Comparison of ENCODE assay signal across 10 cellular contexts in the genomic region with DNA sequence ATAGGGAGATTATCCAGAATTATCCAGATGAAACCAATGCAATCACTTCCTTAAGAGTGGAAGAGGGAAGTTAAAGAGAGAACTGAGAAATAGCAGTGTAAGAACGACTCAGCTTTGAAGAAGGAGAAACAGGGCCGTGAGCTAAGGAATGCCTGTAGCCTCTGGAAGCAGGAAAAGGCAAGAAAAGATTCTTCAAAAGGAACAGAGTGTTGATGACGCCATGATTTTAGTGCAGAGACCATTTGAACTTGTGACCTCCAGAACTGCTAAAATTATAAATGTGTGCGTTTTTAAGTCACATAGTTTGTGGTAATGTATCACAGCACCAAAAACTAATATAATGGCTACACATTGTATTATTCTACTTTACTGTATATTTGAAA. TPM values are rescaled to one million over a fixed set of nuclear protein-coding genes. Genes with fewer than 3 reads are reported as not detected.
DNase-seq lines count a peak whose midpoint lies in the region; ATAC-seq and TF ChIP-seq lines count a peak whose summit lies in the region.
"Had no signal": no experiment of that assay in that cellular context is flagged by ENCODE, and none has a peak within 500 bp of the region (broad histone marks: within the 10 kb centered on the region; RNA-seq: fewer than 3 reads in every experiment).

No MANE protein-coding gene starts in this region.

- no peak for ATAC-seq in HG03439 (IDR thresholded peaks at IDR 0.05; ENCODE audit: unreplicated experiment)

- WGBS in smooth muscle cell (ENCODE audit: low lambda C conversion rate): 45% methylated on average over 4 of the region's 4 CpGs

- no peaks in the 10 kb centered on the region for H3K36me3 ChIP-seq in fibroblast of lung (ENCODE audit: control insufficient read depth, insufficient read depth, low read length)
- H3K36me3 ChIP-seq in smooth muscle cell (ENCODE audit: low read depth): no peaks in the 10 kb centered on the region

- peak overlapping the region; percentile 77 for H3K27ac ChIP-seq in fibroblast of lung (ENCODE audit: insufficient read depth, low read length)
- H3K27ac ChIP-seq in smooth muscle cell (ENCODE audit: low read depth): peak overlapping the region; percentile 57

- H3K4me3 ChIP-seq in fibroblast of lung (replicated peaks in 1 of 4; ENCODE audit: control extremely low read depth in 1 of 4, insufficient read depth in 1 of 4, low read depth in 3 of 4, low read length in 4 of 4) (no peak overlapping the region), smooth muscle cell (no peak overlapping the region)

- H4K20me1 ChIP-seq in fibroblast of lung (ENCODE audit: control insufficient read depth, extremely low read depth, insufficient read depth, low read length) (no peaks in the 10 kb centered on the region), smooth muscle cell (ENCODE audit: low read depth) (peaks cover 42% of the 10 kb centered on the region)

- DNase-seq in NOMO-1 (lab: John Stamatoyannopoulos, UW; ENCODE audit: unreplicated experiment in 2 of 2) (peak; percentile 8 to 67), NOMO-1 treated with dmso at 0.1 percent for 144 hours (lab: John Stamatoyannopoulos, UW; ENCODE audit: unreplicated experiment) (no peak), RPMI7951 (ENCODE audit: low read depth) (peak; percentile 35), fibroblast of lung (ENCODE audit: low read depth in 2 of 2) (peak; percentile 20 to 45), smooth muscle cell (lab: John Stamatoyannopoulos, UW; ENCODE audit: unreplicated experiment) (no peak), NCI-H2081 (lab: John Stamatoyannopoulos, UW) (no peak), GOT3 (lab: John Stamatoyannopoulos, UW) (no peak)
- DNase-seq: activated T-cell treated with anti-CD3 and anti-CD28 coated beads, Interleukin-2, amount 50 U/mL, for 48 hours; islet precursor cell had no signal

- peak overlapping the region; percentile 0 for H3K4me2 ChIP-seq in fibroblast of lung (ENCODE audit: extremely low read depth, insufficient read depth, low read length)
- peak overlapping the region; percentile 60 for H3K4me2 ChIP-seq in smooth muscle cell

- TF ChIP-seq CTCF in fibroblast of lung (conservative IDR thresholded peaks at IDR 0.05 in 1 of 2, IDR thresholded peaks at IDR 0.05 in 1 of 2; ENCODE audit: low read depth in 1 of 2, low read length in 2 of 2) (no peak), smooth muscle cell (IDR thresholded peaks at IDR 0.05; ENCODE audit: borderline replicate concordance, insufficient read depth, poor library complexity, severe bottlenecking) (no peak)

- H3K27me3 ChIP-seq in fibroblast of lung (ENCODE audit: control insufficient read depth, insufficient read depth, low read length) (no peaks in the 10 kb centered on the region), smooth muscle cell (ENCODE audit: low read depth) (no peaks in the 10 kb centered on the region)

- H3F3A ChIP-seq in smooth muscle cell (ENCODE audit: low read depth): peaks cover 6% of the 10 kb centered on the region

- peaks cover 6% of the 10 kb centered on the region for H3K4me1 ChIP-seq in fibroblast of lung (ENCODE audit: control insufficient read depth, extremely low read depth, insufficient read depth, low read length)
- peaks cover 3% of the 10 kb centered on the region for H3K4me1 ChIP-seq in smooth muscle cell (ENCODE audit: low read depth)

- H3K9ac ChIP-seq in fibroblast of lung (ENCODE audit: insufficient read depth, low read length) (no peak overlapping the region), smooth muscle cell (ENCODE audit: low read depth) (no peak overlapping the region)

- H3K9me3 ChIP-seq in fibroblast of lung (ENCODE audit: control insufficient read depth, insufficient read depth, low read depth, low read length) (no peaks in the 10 kb centered on the region), smooth muscle cell (replicated peaks; ENCODE audit: low read depth) (no peaks in the 10 kb centered on the region)

- peaks cover 55% of the 10 kb centered on the region for H3K79me2 ChIP-seq in fibroblast of lung (ENCODE audit: control insufficient read depth, insufficient read depth, low read length)
- H3K79me2 ChIP-seq in smooth muscle cell (ENCODE audit: low read depth): peaks cover 92% of the 10 kb centered on the region

- H2AFZ ChIP-seq in fibroblast of lung (ENCODE audit: low read length) (no peak overlapping the region), smooth muscle cell (ENCODE audit: low read depth) (no peak overlapping the region)

RNA-seq across cellular contexts. Expression of gene ILRUN, which starts 32.7 kb away (rescaled TPM):
- total RNA-seq in RPMI7951 (2014; rRNA removed; shearing (Covaris generic)): 33.9 and 36.8 TPM in 2 replicates
- total RNA-seq in fibroblast of lung (51.6 and 60.1 TPM in 2 replicates), smooth muscle cell (23.9 and 24.5 TPM in 2 replicates)
- polyA plus RNA-seq in fibroblast of lung (44.1 and 49.9 TPM in 2 replicates), smooth muscle cell (7.5 and 9.0 TPM in 2 replicates)
- polyA plus RNA-seq in fibroblast of lung (2012): 46.5 and 48.2 TPM in 2 replicates
- polyA minus RNA-seq in fibroblast of lung (ENCODE audit: low replicate concordance): 90.4 and 90.6 TPM in 2 replicates

Comparison
In these comparisons a context has a peak if more than half of its experiments do, and no peak if none do; other contexts are left out.
1. DNase-seq: peak in NOMO-1 (2 of 2), RPMI7951 (single experiment) and fibroblast of lung (2 of 2); none in NOMO-1 treated with dmso at 0.1 percent for 144 hours (single experiment), smooth muscle cell (single experiment), NCI-H2081 (0 of 2) and GOT3 (single experiment).